1 cellular context compared by ENCODE assay signal in genomic region chr12:55715833-55716581, GRCh38.
TF ChIP-seq lines count a peak whose summit lies in the region.

BLOC1S1 (plus strand) TSS chr12:55716046; CDS start chr12:55716052, 6 bp downstream.

TF ChIP-seq in HEK293, 187 proteins besides CTCF, POLR2A, EP300 and RAD21 (continued from another document):
- peak; percentile 69 for TF ChIP-seq PRDM4 (tag by site-specific recombination; IDR thresholded peaks at IDR 0.05)
- TF ChIP-seq EGR2 (tag by site-specific recombination; IDR thresholded peaks at IDR 0.05; ENCODE audit: low read depth): no peak; the same call in 1 of the 2 replicates
- TF ChIP-seq, protein P1, sequence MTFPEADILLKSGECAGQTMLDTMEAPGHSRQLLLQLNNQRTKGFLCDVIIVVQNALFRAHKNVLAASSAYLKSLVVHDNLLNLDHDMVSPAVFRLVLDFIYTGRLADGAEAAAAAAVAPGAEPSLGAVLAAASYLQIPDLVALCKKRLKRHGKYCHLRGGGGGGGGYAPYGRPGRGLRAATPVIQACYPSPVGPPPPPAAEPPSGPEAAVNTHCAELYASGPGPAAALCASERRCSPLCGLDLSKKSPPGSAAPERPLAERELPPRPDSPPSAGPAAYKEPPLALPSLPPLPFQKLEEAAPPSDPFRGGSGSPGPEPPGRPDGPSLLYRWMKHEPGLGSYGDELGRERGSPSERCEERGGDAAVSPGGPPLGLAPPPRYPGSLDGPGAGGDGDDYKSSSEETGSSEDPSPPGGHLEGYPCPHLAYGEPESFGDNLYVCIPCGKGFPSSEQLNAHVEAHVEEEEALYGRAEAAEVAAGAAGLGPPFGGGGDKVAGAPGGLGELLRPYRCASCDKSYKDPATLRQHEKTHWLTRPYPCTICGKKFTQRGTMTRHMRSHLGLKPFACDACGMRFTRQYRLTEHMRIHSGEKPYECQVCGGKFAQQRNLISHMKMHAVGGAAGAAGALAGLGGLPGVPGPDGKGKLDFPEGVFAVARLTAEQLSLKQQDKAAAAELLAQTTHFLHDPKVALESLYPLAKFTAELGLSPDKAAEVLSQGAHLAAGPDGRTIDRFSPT (tag by site-specific recombination; IDR thresholded peaks at IDR 0.05): peak; percentile 63
- peak; percentile 92 for TF ChIP-seq ZBTB17 (tag by site-specific recombination; IDR thresholded peaks at IDR 0.05)
- TF ChIP-seq SP7 (tag by site-specific recombination; IDR thresholded peaks at IDR 0.05): peak; percentile 93
- TF ChIP-seq SP2 (tag by site-specific recombination; IDR thresholded peaks at IDR 0.05): peak; percentile 86
- TF ChIP-seq ZNF324 (tag by site-specific recombination; IDR thresholded peaks at IDR 0.05): peak; percentile 94
- peak; percentile 60; the same call in 1 of the 2 replicates for TF ChIP-seq ZSCAN4 (tag by site-specific recombination; IDR thresholded peaks at IDR 0.05)
- TF ChIP-seq MEIS1 (CRISPR knock-in tag; IDR thresholded peaks at IDR 0.05; ENCODE audit: borderline replicate concordance): no peak
- TF ChIP-seq YY1 (tag by site-specific recombination; IDR thresholded peaks at IDR 0.05): peak; percentile 77
- no peak for TF ChIP-seq SCRT2 (tag by site-specific recombination; IDR thresholded peaks at IDR 0.05)
- TF ChIP-seq TRIM28 (IDR thresholded peaks at IDR 0.05; ENCODE audit: borderline replicate concordance, low read length): no peak
- TF ChIP-seq KLF9 (tag by site-specific recombination; IDR thresholded peaks at IDR 0.05; ENCODE audit: low read depth): peak; percentile 97
- TF ChIP-seq, protein P2, sequence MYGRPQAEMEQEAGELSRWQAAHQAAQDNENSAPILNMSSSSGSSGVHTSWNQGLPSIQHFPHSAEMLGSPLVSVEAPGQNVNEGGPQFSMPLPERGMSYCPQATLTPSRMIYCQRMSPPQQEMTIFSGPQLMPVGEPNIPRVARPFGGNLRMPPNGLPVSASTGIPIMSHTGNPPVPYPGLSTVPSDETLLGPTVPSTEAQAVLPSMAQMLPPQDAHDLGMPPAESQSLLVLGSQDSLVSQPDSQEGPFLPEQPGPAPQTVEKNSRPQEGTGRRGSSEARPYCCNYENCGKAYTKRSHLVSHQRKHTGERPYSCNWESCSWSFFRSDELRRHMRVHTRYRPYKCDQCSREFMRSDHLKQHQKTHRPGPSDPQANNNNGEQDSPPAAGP (tag by site-specific recombination; IDR thresholded peaks at IDR 0.05): peak; percentile 94
- peak; percentile 94 for TF ChIP-seq ZFP37 (tag by site-specific recombination; IDR thresholded peaks at IDR 0.05)
- peak; percentile 98 for TF ChIP-seq ZXDB (tag by site-specific recombination; IDR thresholded peaks at IDR 0.05)
- TF ChIP-seq ZSCAN5A (tag by site-specific recombination; IDR thresholded peaks at IDR 0.05): peak; percentile 82; the same call in 1 of the 2 replicates
- TF ChIP-seq ZNF558 (tag by site-specific recombination; IDR thresholded peaks at IDR 0.05): peak; percentile 58; the same call in 1 of the 2 replicates
- TF ChIP-seq GLIS2 (tag by site-specific recombination; IDR thresholded peaks at IDR 0.05): peak; percentile 85
- TF ChIP-seq ZNF223 (tag by site-specific recombination; IDR thresholded peaks at IDR 0.05): no peak
- TF ChIP-seq KLF10 (tag by site-specific recombination; IDR thresholded peaks at IDR 0.05): peak; percentile 98
- peak; percentile 59; the same call in 1 of the 2 replicates for TF ChIP-seq ELK4 (IDR thresholded peaks at IDR 0.05; ENCODE audit: borderline replicate concordance, low read depth, low read length)
- TF ChIP-seq ZNF157 (tag by site-specific recombination; IDR thresholded peaks at IDR 0.05): peak; percentile 11; the same call in 1 of the 2 replicates
- TF ChIP-seq ZBTB7A (tag by site-specific recombination; IDR thresholded peaks at IDR 0.05; ENCODE audit: low read depth): peak; percentile 92
- TF ChIP-seq ZNF266 (tag by site-specific recombination; IDR thresholded peaks at IDR 0.05; ENCODE audit: low read depth): 0 out of 2 replicates have a peak, but pooled peaks have one; percentile 14
- TF ChIP-seq HOXC10 (CRISPR knock-in tag; IDR thresholded peaks at IDR 0.05): no peak
- TF ChIP-seq ZNF24 (tag by site-specific recombination; IDR thresholded peaks at IDR 0.05): peak; percentile 99
- TF ChIP-seq ZNF335 (tag by site-specific recombination; conservative IDR thresholded peaks at IDR 0.05): peak; percentile 97
- TF ChIP-seq KLF7 (tag by site-specific recombination; IDR thresholded peaks at IDR 0.05; ENCODE audit: borderline replicate concordance): peak; percentile 99
- TF ChIP-seq IKZF3 (tag by site-specific recombination; IDR thresholded peaks at IDR 0.05): peak; percentile 51; the same call in 1 of the 2 replicates
- peak; percentile 62; the same call in 1 of the 2 replicates for TF ChIP-seq MZF1 (tag by site-specific recombination; IDR thresholded peaks at IDR 0.05; ENCODE audit: borderline replicate concordance)
